ENCODE assay signal across 15 cellular contexts in genomic region chr16:70795513-70795912, GRCh38. TPM values are rescaled to one million over a fixed set of nuclear protein-coding genes. Genes with fewer than 3 reads are reported as not detected.
DNase-seq lines count a peak whose midpoint lies in the region; TF ChIP-seq lines count a peak whose summit lies in the region.
"Had no signal": no experiment of that assay in that cellular context is flagged by ENCODE, and none has a peak within 500 bp of the region (broad histone marks: within the 10 kb centered on the region; RNA-seq: fewer than 3 reads in every experiment).

No MANE protein-coding gene starts in this region.

- peaks cover 77% of the 10 kb centered on the region for H3K4me1 ChIP-seq in Karpas-422 (ENCODE audit: low read length)
- H3K4me1 ChIP-seq in OCI-LY7 (ENCODE audit: insufficient read depth, low read length, poor library complexity, severe bottlenecking), result peaks cover 37% of the 10 kb centered on the region

- CTCF ChIA-PET in OCI-LY7 (lab: Charles Lee; ENCODE audit: unreplicated experiment), result no interaction called here

- no peaks in the 10 kb centered on the region for H3K27me3 ChIP-seq in GM06990 (replicated peaks; ENCODE audit: control insufficient read depth, insufficient read depth, low read length)
- H3K27me3 ChIP-seq in Karpas-422 (ENCODE audit: low read length), result no peaks in the 10 kb centered on the region

- intact Hi-C loops in OCI-LY7 (cut with micrococcal nuclease; ENCODE audit: unreplicated experiment) (no loop called here), posterior vena cava (cut with DNase I) (no loop called here)

- H3K79me2 ChIP-seq in Karpas-422 (ENCODE audit: low read length) (peaks cover 100% of the 10 kb centered on the region), OCI-LY7 (ENCODE audit: insufficient read depth, low read depth, low read length) (peaks cover 67% of the 10 kb centered on the region)

- POLR2A ChIA-PET in OCI-LY7 (lab: Charles Lee), result interaction anchor here (0.6 to 0.7 kb wide), 2 partner anchors 113 to 1094 kb away, joined by 3 to 4 read pairs; no protein-coding TSS in a partner anchor

- H3K36me3 ChIP-seq in GM06990 (ENCODE audit: control insufficient read depth, insufficient read depth, low read length) (peaks cover 3% of the 10 kb centered on the region), Karpas-422 (ENCODE audit: insufficient read depth, low read length) (peaks cover 5% of the 10 kb centered on the region; the same call in 1 of the 2 replicates), OCI-LY7 (ENCODE audit: insufficient read depth, low read length) (peaks cover 21% of the 10 kb centered on the region)

- DNase-seq in GM06990 (ENCODE audit: extremely low read depth, insufficient read length) (no peak), Karpas-422 (peak; percentile 58), OCI-LY7 (ENCODE audit: low spot score) (no peak), AG08396 (ENCODE audit: low spot score) (no peak), NCI-H2081 (lab: John Stamatoyannopoulos, UW) (no peak), posterior vena cava (ENCODE audit: low spot score) (no peak), activated T-cell treated with anti-CD3 and anti-CD28 coated beads for 4 hours (no peak)
- DNase-seq: CD4-positive, alpha-beta memory T cell; DMS79; H7; IMR-90; KBM-7 had no signal

- H3K4me2 ChIP-seq in Karpas-422 (ENCODE audit: low read depth, low read length, poor library complexity, severe bottlenecking) (peak overlapping the region; percentile 78), OCI-LY7 (ENCODE audit: low read length) (peak overlapping the region; percentile 15; the same call in 1 of the 2 replicates)
- H3K4me2 ChIP-seq: A549, GM23338 had no signal

- H4K20me1 ChIP-seq in Karpas-422 (ENCODE audit: insufficient read depth, low read depth, low read length), result no peaks in the 10 kb centered on the region
- peaks cover 19% of the 10 kb centered on the region; the same call in 1 of the 2 replicates for H4K20me1 ChIP-seq in OCI-LY7 (ENCODE audit: insufficient read depth, low read length)

- H3K4me3 ChIP-seq in GM06990 (replicated peaks; ENCODE audit: low read depth, low read length) (no peak overlapping the region), Karpas-422 (ENCODE audit: low read length) (peak overlapping the region; percentile 51), OCI-LY7 (ENCODE audit: low read depth, low read length, poor library complexity, severe bottlenecking) (no peak overlapping the region)
- H3K4me3 ChIP-seq: A549, GM23338 had no signal

- TF ChIP-seq CTCF in GM06990 (IDR thresholded peaks at IDR 0.05; ENCODE audit: insufficient read depth, low read length, poor library complexity, severe bottlenecking), result peak; percentile 2
- TF ChIP-seq CTCF in OCI-LY7 (conservative IDR thresholded peaks at IDR 0.05; ENCODE audit: low read length), result peak; percentile 36; the same call in 1 of the 2 replicates

- H2AFZ ChIP-seq in Karpas-422 (ENCODE audit: low read length) (no peak overlapping the region), OCI-LY7 (ENCODE audit: low read length) (no peak overlapping the region)
- H2AFZ ChIP-seq: GM23338 had no signal

- BruUV-seq in OCI-LY7 (replicated peaks; lab: Mats Ljungman, UMichigan), result no TSS peak

- peak overlapping the region; percentile 57 for H3K9ac ChIP-seq in Karpas-422 (ENCODE audit: low read length)

- H3K27ac ChIP-seq in Karpas-422 (ENCODE audit: low read length) (peak overlapping the region; percentile 66), OCI-LY7 (ENCODE audit: low read depth, low read length, poor library complexity, severe bottlenecking) (no peak overlapping the region)
- H3K27ac ChIP-seq: A549, C4-2B had no signal

- H3K9me3 ChIP-seq in Karpas-422 (ENCODE audit: low read length), result no peaks in the 10 kb centered on the region
- H3K9me3 ChIP-seq in OCI-LY7 (ENCODE audit: low read length), result no peaks in the 10 kb centered on the region
- H3K9me3 ChIP-seq: A549 had no signal

- H3K9me2 ChIP-seq in Karpas-422 (replicated peaks; ENCODE audit: insufficient read depth, low read length) (no peaks in the 10 kb centered on the region), OCI-LY7 (ENCODE audit: insufficient read depth, low read length) (no peaks in the 10 kb centered on the region)

RNA-seq across cellular contexts. Expression of gene VAC14, which starts 5.4 kb away (rescaled TPM):
- total RNA-seq in Karpas-422 (2014; rRNA removed; shearing (Covaris generic); ENCODE audit: low replicate concordance), result 39.1 and 56.9 TPM in 2 replicates
- 33.9 and 37.6 TPM in 2 replicates for total RNA-seq in OCI-LY7 (2014; rRNA removed; shearing (Covaris generic))
- total RNA-seq in OCI-LY7 (2022), result 39.5 and 43.1 TPM in 2 replicates
- 10 to 100 TPM; 25.8 to 28.4 TPM for total RNA-seq in posterior vena cava
